ENCODE assay signal across 8 cellular contexts in genomic region chr14:75711796-75712211, GRCh38. TPM values are rescaled to one million over a fixed set of nuclear protein-coding genes. Genes with fewer than 3 reads are reported as not detected.
DNase-seq lines count a peak whose midpoint lies in the region; ATAC-seq, FAIRE-seq and TF ChIP-seq lines count a peak whose summit lies in the region.

No MANE protein-coding gene starts in this region.

- H3K4me3 ChIP-seq in skeletal muscle cell (ENCODE audit: low read depth, low read length) = no peak overlapping the region

- ATAC-seq in HG03196 (IDR thresholded peaks at IDR 0.05; ENCODE audit: unreplicated experiment) (peak; percentile 54), HG02763 (IDR thresholded peaks at IDR 0.05; ENCODE audit: unreplicated experiment) (no peak)

- TF ChIP-seq CTCF in D721Med (IDR thresholded peaks at IDR 0.05; ENCODE audit: insufficient read depth, missing control alignments) = no peak

- no peak for TF ChIP-seq POLR2A in GM12891 (IDR thresholded peaks at IDR 0.05; ENCODE audit: low read depth, low read length)

- peak; percentile 21 for DNase-seq in D721Med (ENCODE audit: insufficient read length, low spot score)
- peak; percentile 98 for DNase-seq in astrocyte of the hippocampus (ENCODE audit: low read depth, low spot score)
- peak; percentile 78 to 94 for DNase-seq in hippocampal formation (lab: John Stamatoyannopoulos, UW)
- peak; percentile 65 for DNase-seq in skeletal muscle cell (ENCODE audit: low read depth)
- DNase-seq in activated effector memory CD4-positive, alpha-beta T cell treated with anti-CD3 and anti-CD28 coated beads, Interleukin-2, amount 50 U/mL, for 16 hours = no peak
- no peak for DNase-seq in GM12891 (ENCODE audit: insufficient read length, low spot score)

- FAIRE-seq in D721Med (lab: Jason Lieb, UNC) = peak; percentile 32
- no peak for FAIRE-seq in GM12891 (lab: Jason Lieb, UNC)

TF ChIP-seq in GM12891, 5 proteins besides CTCF, POLR2A, EP300 and RAD21:
- TF ChIP-seq POU2F2 (IDR thresholded peaks at IDR 0.05; ENCODE audit: low read depth, low read length) (no peak), PAX5 (IDR thresholded peaks at IDR 0.05; ENCODE audit: insufficient read depth, low read length, severe bottlenecking) (no peak), SPI1 (IDR thresholded peaks at IDR 0.05; ENCODE audit: low read depth, low read length) (no peak), TAF1 (IDR thresholded peaks at IDR 0.05; ENCODE audit: low read depth, low read length) (no peak), POLR2AphosphoS5 (IDR thresholded peaks at IDR 0.05; ENCODE audit: low read depth, low read length) (no peak)

RNA-seq across cellular contexts. Expression of gene TTLL5, which starts 50.8 kb away (rescaled TPM):
- 11.5 TPM for polyA plus RNA-seq in GM12891 (2012; ENCODE audit: low read depth, missing spikeins)

RNA-seq across cellular contexts. Expression of gene ERG28, which starts 51.1 kb away (rescaled TPM):
- polyA plus RNA-seq in GM12891 (2012; ENCODE audit: low read depth, missing spikeins) = 20.1 TPM

Comparison
In these comparisons a context has a peak if more than half of its experiments do, and no peak if none do; other contexts are left out.
1. DNase-seq: peak in D721Med (single experiment), astrocyte of the hippocampus (single experiment), hippocampal formation (2 of 2) and skeletal muscle cell (single experiment); none in activated effector memory CD4-positive, alpha-beta T cell treated with anti-CD3 and anti-CD28 coated beads, Interleukin-2, amount 50 U/mL, for 16 hours (single experiment) and GM12891 (single experiment).